13 cellular contexts compared by ENCODE assay signal in the genomic region with DNA sequence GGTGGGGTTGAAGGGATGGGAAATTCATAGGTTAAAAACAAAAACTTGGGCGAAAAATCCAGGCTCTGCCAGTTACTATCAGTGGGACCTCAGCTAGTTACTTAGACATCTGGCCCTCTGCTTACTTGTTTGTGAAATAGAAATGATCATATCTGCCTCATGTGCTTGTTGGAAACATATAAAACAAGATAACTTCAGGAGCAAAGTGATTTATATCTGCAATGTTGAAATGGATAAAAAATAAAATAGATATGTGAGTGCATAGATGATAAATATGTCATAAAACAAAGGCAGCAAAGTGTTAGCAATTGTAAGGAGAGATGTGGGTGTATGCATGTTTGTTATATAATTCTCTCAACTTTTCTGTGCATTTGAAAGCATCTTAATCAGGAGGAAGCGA.
DNase-seq lines count a peak whose midpoint lies in the region; ATAC-seq and TF ChIP-seq lines count a peak whose summit lies in the region.
"Had no signal": no experiment of that assay in that cellular context is flagged by ENCODE, and none has a peak within 500 bp of the region (broad histone marks: within the 10 kb centered on the region; RNA-seq: fewer than 3 reads in every experiment).

No MANE protein-coding gene starts in this region.

- H3K9me3 Mint-ChIP-seq in CD4-positive, alpha-beta T cell = peaks cover 5% of the 10 kb centered on the region

- H3K4me3 ChIP-seq in sigmoid colon = no peak overlapping the region
- H3K4me3 ChIP-seq: BLaER1, K562 had no signal

- TF ChIP-seq EP300 in sigmoid colon (IDR thresholded peaks at IDR 0.05) = no peak

- 81 to 89% methylated on average over 2 of the region's 2 CpGs for WGBS in sigmoid colon, 2 donors

- intact Hi-C loops in sigmoid colon (cut with DNase I) = loop anchor here (10.0 kb wide), 1 partner anchor 728 kb away; no protein-coding TSS in a partner anchor
- intact Hi-C loops in CD4-positive, alpha-beta T cell (cut with DNase I, micrococcal nuclease) = no loop called here

- no peak overlapping the region for H3K4me3 Mint-ChIP-seq in CD4-positive, alpha-beta T cell
- H3K4me3 Mint-ChIP-seq: HFFc6 had no signal

- peak; percentile 27 for DNase-seq in amniotic epithelial cell (ENCODE audit: low read depth)
- DNase-seq in inferior parietal cortex (ENCODE audit: extremely low spot score) = peak; percentile 18
- no peak for DNase-seq in sigmoid colon
- no peak for DNase-seq in CD4-positive, alpha-beta T cell
- DNase-seq in AG08396 (ENCODE audit: low spot score) = no peak
- DNase-seq: AML-193, DMS 273 treated with DMSO at 0.1 percent for 48 hours, DMS79, HCEC 1CT, HFFc6 had no signal

- no peak overlapping the region for H3K27ac Mint-ChIP-seq in CD4-positive, alpha-beta T cell
- H3K27ac Mint-ChIP-seq: HFFc6 had no signal

- POLR2A ChIA-PET in CD4-positive, alpha-beta T cell (lab: Charles Lee) = no interaction called here

- peaks cover 0 to 42% (median 32%) of the 10 kb centered on the region in 4 donors for H3K4me1 ChIP-seq in sigmoid colon
- H3K4me1 ChIP-seq: BLaER1 had no signal

- no peaks in the 10 kb centered on the region for H3K27me3 Mint-ChIP-seq in CD4-positive, alpha-beta T cell

- no peak for TF ChIP-seq CTCF in sigmoid colon (IDR thresholded peaks at IDR 0.05)
- TF ChIP-seq CTCF in CD4-positive, alpha-beta T cell (IDR thresholded peaks at IDR 0.05) = no peak

- H3K36me3 ChIP-seq in sigmoid colon = no peaks in the 10 kb centered on the region
- H3K36me3 ChIP-seq: BLaER1 had no signal

- no peaks in the 10 kb centered on the region for H3K27me3 ChIP-seq in sigmoid colon
- no peaks in the 10 kb centered on the region for H3K27me3 ChIP-seq in CD4-positive, alpha-beta T cell (ENCODE audit: control insufficient read depth, insufficient read depth, low read length)
- H3K27me3 ChIP-seq: BLaER1 had no signal

- H3K27ac ChIP-seq in sigmoid colon = peak overlapping the region in 3 of 4 donors; percentile 42 to 66 (median 55)
- no peak overlapping the region for H3K27ac ChIP-seq in CD4-positive, alpha-beta T cell (ENCODE audit: low read depth, low read length)
- H3K27ac ChIP-seq: BLaER1 had no signal

- no peaks in the 10 kb centered on the region for H3K4me1 Mint-ChIP-seq in CD4-positive, alpha-beta T cell (ENCODE audit: low read depth)

- CTCF ChIA-PET in CD4-positive, alpha-beta T cell (lab: Charles Lee) = no interaction called here

- no peak for TF ChIP-seq POLR2A in sigmoid colon (IDR thresholded peaks at IDR 0.05)

- no peaks in the 10 kb centered on the region for H3K36me3 Mint-ChIP-seq in CD4-positive, alpha-beta T cell (ENCODE audit: low read depth)

- ATAC-seq in CD4-positive, alpha-beta T cell (ENCODE audit: poor library complexity) = no peak
- no peak for ATAC-seq in HG03354 (IDR thresholded peaks at IDR 0.05; ENCODE audit: poor library complexity, severe bottlenecking, unreplicated experiment)
- ATAC-seq: K562 had no signal

- H3K9me3 ChIP-seq in sigmoid colon = no peaks in the 10 kb centered on the region
- no peaks in the 10 kb centered on the region for H3K9me3 ChIP-seq in CD4-positive, alpha-beta T cell (ENCODE audit: control insufficient read depth, low read length)
- H3K9me3 ChIP-seq: BLaER1 had no signal

Comparison
In these comparisons a context has a peak if more than half of its experiments do, and no peak if none do; other contexts are left out.
1. DNase-seq: peak in amniotic epithelial cell (single experiment) and inferior parietal cortex (single experiment); none in sigmoid colon (single experiment), CD4-positive, alpha-beta T cell (0 of 10) and AG08396 (single experiment).